ENCODE assay signal across 9 cellular contexts in the genomic region with DNA sequence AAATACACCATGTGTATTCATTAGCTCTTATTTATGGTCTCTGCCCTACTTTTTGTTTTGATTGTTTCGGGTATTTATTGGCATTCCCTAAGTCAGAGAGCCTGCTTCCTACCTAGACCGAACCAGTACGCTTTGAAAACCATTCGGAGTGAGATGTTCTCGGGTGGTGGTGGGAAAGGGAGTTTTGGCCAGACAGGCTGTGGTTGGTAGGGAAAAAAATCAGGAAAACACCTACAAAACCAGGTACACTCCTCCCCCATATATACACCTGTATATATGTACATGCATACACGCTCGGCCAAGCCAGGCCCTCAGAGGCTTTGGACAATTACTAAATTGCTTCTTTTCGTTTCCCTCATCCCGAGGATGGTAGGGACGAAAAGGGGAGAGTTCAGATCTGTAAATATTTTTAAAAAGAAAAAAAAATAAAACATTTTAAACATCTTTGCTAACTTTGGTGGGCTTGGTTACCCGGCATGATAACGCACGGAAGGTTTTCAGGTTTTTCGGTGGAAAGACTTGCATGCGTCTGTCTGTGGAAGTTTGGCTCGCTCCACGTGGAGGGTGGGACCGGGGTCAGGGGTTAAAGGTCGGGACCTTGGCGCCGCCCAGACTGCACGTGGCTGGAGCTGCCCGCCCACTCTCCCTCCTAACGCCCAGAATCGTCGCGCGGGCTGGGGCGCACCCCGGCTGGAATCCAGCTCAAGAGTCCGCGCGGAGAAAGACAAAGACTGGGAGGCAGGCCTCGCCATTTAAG. TPM values are rescaled to one million over a fixed set of nuclear protein-coding genes. Genes with fewer than 3 reads are reported as not detected.
DNase-seq lines count a peak whose midpoint lies in the region; ATAC-seq lines count a peak whose summit lies in the region.
"Had no signal": no experiment of that assay in that cellular context is flagged by ENCODE, and none has a peak within 500 bp of the region (broad histone marks: within the 10 kb centered on the region; RNA-seq: fewer than 3 reads in every experiment).

No MANE protein-coding gene starts in this region.

- peak; percentile 52 for DNase-seq in activated CD4-positive, CD25-positive, alpha-beta regulatory T cell treated with anti-CD3 and anti-CD28 coated beads, Interleukin-2, amount 50 U/mL, for 72 hours
- no peak for DNase-seq in activated CD4-positive, CD25-positive, alpha-beta regulatory T cell (lab: John Stamatoyannopoulos, UW)
- DNase-seq in activated CD8-positive, alpha-beta T cell treated with anti-CD3 and anti-CD28 coated beads, Interleukin-2, amount 10 ng/mL, durations not matched to agents 7 days and 5 days = no peak
- no peak for DNase-seq in 8988T
- no peak for DNase-seq in NCI-H774 (lab: John Stamatoyannopoulos, UW)
- no peak for DNase-seq in DMS114 treated with DMSO at 0.1 percent for 48 hours (lab: John Stamatoyannopoulos, UW; ENCODE audit: unreplicated experiment)

- CTCF ChIA-PET in activated CD8-positive, alpha-beta T cell treated with anti-CD3 and anti-CD28 coated beads, Interleukin-2, amount 10 ng/mL, durations not matched to agents 7 days and 5 days (lab: Charles Lee) = interaction anchor here (0.9 to 5.4 kb wide), 4 partner anchors 9 to 17 kb away, joined by 3 to 32 read pairs (median 4); no protein-coding TSS in a partner anchor

- H3K27ac Mint-ChIP-seq in activated CD8-positive, alpha-beta T cell treated with anti-CD3 and anti-CD28 coated beads, Interleukin-2, amount 10 ng/mL, durations not matched to agents 7 days and 5 days = no peak overlapping the region
- no peak overlapping the region for H3K27ac Mint-ChIP-seq in stimulated activated memory B cell treated with anti-CD40 and anti-IgM and Interleukin-4, amounts not matched to agents 10 μg/mL and 1 μg/mL and 100 μg/mL, for 72 hours

- POLR2A ChIA-PET in activated CD8-positive, alpha-beta T cell treated with anti-CD3 and anti-CD28 coated beads, Interleukin-2, amount 10 ng/mL, durations not matched to agents 7 days and 5 days (lab: Charles Lee) = interaction anchor here (1.2 to 2.5 kb wide), 3 partner anchors 10 to 16 kb away, joined by 3 to 8 read pairs (median 6); no protein-coding TSS in a partner anchor

- H3K4me3 Mint-ChIP-seq in activated CD8-positive, alpha-beta T cell treated with anti-CD3 and anti-CD28 coated beads, Interleukin-2, amount 10 ng/mL, durations not matched to agents 7 days and 5 days = peak overlapping the region; percentile 62
- peak overlapping the region; percentile 63 for H3K4me3 Mint-ChIP-seq in stimulated activated memory B cell treated with anti-CD40 and anti-IgM and Interleukin-4, amounts not matched to agents 10 μg/mL and 1 μg/mL and 100 μg/mL, for 72 hours

- peaks cover 20% of the 10 kb centered on the region for H3K36me3 Mint-ChIP-seq in activated CD8-positive, alpha-beta T cell treated with anti-CD3 and anti-CD28 coated beads, Interleukin-2, amount 10 ng/mL, durations not matched to agents 7 days and 5 days (ENCODE audit: low read depth)
- H3K36me3 Mint-ChIP-seq in stimulated activated memory B cell treated with anti-CD40 and anti-IgM and Interleukin-4, amounts not matched to agents 10 μg/mL and 1 μg/mL and 100 μg/mL, for 72 hours = no peaks in the 10 kb centered on the region

- peaks cover 18% of the 10 kb centered on the region for H3K4me1 ChIP-seq in iPS-15b (ENCODE audit: control insufficient read depth, insufficient read depth, low read length)

- H3K36me3 ChIP-seq in iPS-15b (ENCODE audit: control insufficient read depth, insufficient read depth, low read length) = no peaks in the 10 kb centered on the region

- H3K9me3 ChIP-seq in iPS-15b (ENCODE audit: control insufficient read depth, insufficient read depth, low read length) = no peaks in the 10 kb centered on the region

- H3K4me3 ChIP-seq in iPS-15b (ENCODE audit: low read depth, low read length) = peak overlapping the region; percentile 59

- H3K27me3 Mint-ChIP-seq in activated CD8-positive, alpha-beta T cell treated with anti-CD3 and anti-CD28 coated beads, Interleukin-2, amount 10 ng/mL, durations not matched to agents 7 days and 5 days (ENCODE audit: low read depth) = peaks cover 42% of the 10 kb centered on the region
- H3K27me3 Mint-ChIP-seq in stimulated activated memory B cell treated with anti-CD40 and anti-IgM and Interleukin-4, amounts not matched to agents 10 μg/mL and 1 μg/mL and 100 μg/mL, for 72 hours = peaks cover 43% of the 10 kb centered on the region

- H3K4me1 Mint-ChIP-seq in activated CD8-positive, alpha-beta T cell treated with anti-CD3 and anti-CD28 coated beads, Interleukin-2, amount 10 ng/mL, durations not matched to agents 7 days and 5 days (ENCODE audit: low read depth) = peaks cover 59% of the 10 kb centered on the region
- H3K4me1 Mint-ChIP-seq in stimulated activated memory B cell treated with anti-CD40 and anti-IgM and Interleukin-4, amounts not matched to agents 10 μg/mL and 1 μg/mL and 100 μg/mL, for 72 hours = peaks cover 28% of the 10 kb centered on the region

- no peak overlapping the region for H3K9ac ChIP-seq in iPS-15b (ENCODE audit: low read depth, low read length)

- peaks cover 5% of the 10 kb centered on the region for H3K9me3 Mint-ChIP-seq in activated CD8-positive, alpha-beta T cell treated with anti-CD3 and anti-CD28 coated beads, Interleukin-2, amount 10 ng/mL, durations not matched to agents 7 days and 5 days (ENCODE audit: insufficient read depth)
- no peaks in the 10 kb centered on the region for H3K9me3 Mint-ChIP-seq in stimulated activated memory B cell treated with anti-CD40 and anti-IgM and Interleukin-4, amounts not matched to agents 10 μg/mL and 1 μg/mL and 100 μg/mL, for 72 hours

- ATAC-seq in activated CD8-positive, alpha-beta T cell treated with anti-CD3 and anti-CD28 coated beads, Interleukin-2, amount 10 ng/mL, durations not matched to agents 7 days and 5 days = no peak
- no peak for ATAC-seq in stimulated activated memory B cell treated with anti-CD40 and anti-IgM and Interleukin-4, amounts not matched to agents 10 μg/mL and 1 μg/mL and 100 μg/mL, for 72 hours

- H3K27me3 ChIP-seq in iPS-15b (ENCODE audit: control insufficient read depth, insufficient read depth, low read length) = peaks cover 82% of the 10 kb centered on the region

RNA-seq across cellular contexts. Expression of a gene that starts 2.5 kb away (rescaled TPM):
- not detected for total RNA-seq in activated CD8-positive, alpha-beta T cell treated with anti-CD3 and anti-CD28 coated beads, Interleukin-2, amount 10 ng/mL, durations not matched to agents 7 days and 5 days
- total RNA-seq: LHCN-M2 had no signal

RNA-seq across cellular contexts. Expression of a gene that starts 3.8 kb away (rescaled TPM):
- total RNA-seq in activated CD8-positive, alpha-beta T cell treated with anti-CD3 and anti-CD28 coated beads, Interleukin-2, amount 10 ng/mL, durations not matched to agents 7 days and 5 days = 100 to 1,000 TPM; 265 to 267 TPM

RNA-seq across cellular contexts. Expression of a gene that starts 14.6 kb away (rescaled TPM):
- total RNA-seq in activated CD8-positive, alpha-beta T cell treated with anti-CD3 and anti-CD28 coated beads, Interleukin-2, amount 10 ng/mL, durations not matched to agents 7 days and 5 days = not detected
- total RNA-seq: LHCN-M2 had no signal
